In the genomic region with DNA sequence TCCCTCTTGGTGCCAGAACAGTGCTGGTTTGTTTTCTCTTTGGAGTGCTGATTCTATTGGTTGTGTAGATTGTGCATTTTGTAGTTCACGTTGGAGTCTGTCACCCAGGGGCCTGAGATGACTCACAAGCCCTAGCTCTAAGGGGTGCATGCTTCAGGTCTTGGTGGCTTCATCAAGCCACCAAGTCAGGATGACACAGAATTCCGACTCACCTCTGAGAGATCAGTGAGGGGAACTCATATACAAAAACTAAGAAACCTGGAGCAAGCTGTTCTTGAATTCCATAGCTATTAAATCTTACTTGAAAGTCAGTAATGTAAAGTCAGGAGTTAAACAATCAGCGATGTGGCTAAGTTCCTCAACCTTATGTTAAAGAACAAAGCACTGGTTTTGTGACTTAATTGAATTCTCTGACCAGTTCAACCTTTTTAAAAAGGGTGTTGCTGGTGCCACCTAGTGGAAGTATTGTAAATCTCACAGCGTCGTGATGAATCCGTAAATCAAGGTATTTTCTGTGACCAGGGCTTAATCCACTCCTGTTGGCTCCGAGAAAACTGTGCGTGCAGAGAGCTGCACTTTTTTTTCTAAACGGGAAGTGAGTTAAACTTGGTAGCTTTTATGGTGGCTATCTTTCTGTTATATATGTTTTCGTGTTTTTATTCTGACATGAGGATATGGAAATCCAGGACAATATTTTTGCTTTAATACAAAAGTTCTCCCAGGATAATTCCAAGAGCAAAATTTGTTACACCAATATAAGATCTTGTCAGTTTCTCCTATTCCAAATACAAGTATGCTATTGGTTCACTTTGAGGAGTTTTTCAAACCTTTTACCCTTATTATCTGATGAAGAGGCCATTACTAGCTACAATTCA, we compare ENCODE assay signal across 1 cellular context.
TF ChIP-seq lines count a peak whose summit lies in the region.

No MANE protein-coding gene starts in this region.

TF ChIP-seq in HCT116, 20 proteins besides CTCF, POLR2A, EP300 and RAD21 (continued from another document):
- TF ChIP-seq ATF3 (IDR thresholded peaks at IDR 0.05) (no peak), EZH2phosphoT487 (IDR thresholded peaks at IDR 0.05; ENCODE audit: borderline replicate concordance) (no peak), SIN3A (IDR thresholded peaks at IDR 0.05; ENCODE audit: low read depth) (no peak), SP1 (IDR thresholded peaks at IDR 0.05; ENCODE audit: low read depth) (no peak)
